Comparison of ENCODE assay signal across 23 cellular contexts in genomic region chr12:62679569-62679968, GRCh38.
"Had no signal": no experiment of that assay in that cellular context is flagged by ENCODE, and none has a peak within 500 bp of the region (broad histone marks: within the 10 kb centered on the region; RNA-seq: fewer than 3 reads in every experiment).

No MANE protein-coding gene starts in this region.

- H3K4me3 ChIP-seq: breast epithelium, dorsolateral prefrontal cortex, gastrocnemius medialis, left ventricle myocardium inferior, mucosa of descending colon, pancreas, smooth muscle cell, testis had no signal

- ATAC-seq: activated T-cell treated with anti-CD3 and anti-CD28 coated beads, Interleukin-2, amount 50 U/mL, for 72 hours; gastrocnemius medialis; mucosa of descending colon; pancreas; sciatic nerve; stimulated activated effector memory CD8-positive, alpha-beta T cell treated with anti-CD3 and anti-CD28 coated beads, Interleukin-12 subunit alpha, Interleukin-12 subunit beta, amount 100 ng/mL, for 72 hours had no signal

- FAIRE-seq: astrocyte, pancreas had no signal

- H3K27ac ChIP-seq: breast epithelium, epithelial cell of prostate, gastrocnemius medialis, left ventricle myocardium inferior, testis had no signal

- H3K36me3 ChIP-seq: breast epithelium, gastrocnemius medialis, pancreas had no signal

- H3K9me3 ChIP-seq: breast epithelium, gastrocnemius medialis, pancreas, testis had no signal

- H3K27me3 ChIP-seq: breast epithelium, dorsolateral prefrontal cortex, gastrocnemius medialis, pancreas, testis had no signal

- DNase-seq: activated CD4-positive, alpha-beta T cell treated with anti-CD3 and anti-CD28 coated beads for 1 hour; activated CD8-positive, alpha-beta memory T cell treated with anti-CD3 and anti-CD28 coated beads for 24 hours; activated CD8-positive, alpha-beta memory T cell treated with anti-CD3 and anti-CD28 coated beads, Interleukin-2, amount 50 U/mL, for 48 hours; activated effector memory CD4-positive, alpha-beta T cell treated with anti-CD3 and anti-CD28 coated beads, Interleukin-2, amount 50 U/mL, for 16 hours; activated naive CD4-positive, alpha-beta T cell treated with anti-CD3 and anti-CD28 coated beads, Interleukin-2, amount 50 U/mL, for 16 hours; activated T-cell treated with anti-CD3 and anti-CD28 coated beads, Interleukin-2, amount 50 U/mL, for 72 hours; dorsolateral prefrontal cortex; gastrocnemius medialis; head of caudate nucleus; left ventricle myocardium inferior; mucosa of descending colon; naive B cell; pancreas; stimulated activated CD4-positive, alpha-beta T cell treated with anti-CD3 and anti-CD28 coated beads, Interleukin-4, amount 100 ng/mL, for 24 hours; testis had no signal

- H3K36me3 Mint-ChIP-seq: memory B cell; naive B cell; stimulated activated effector memory CD8-positive, alpha-beta T cell treated with anti-CD3 and anti-CD28 coated beads, Interleukin-12 subunit alpha, Interleukin-12 subunit beta, amount 100 ng/mL, for 72 hours had no signal

- H3K27ac Mint-ChIP-seq: activated T-cell treated with anti-CD3 and anti-CD28 coated beads, Interleukin-2, amount 50 U/mL, for 72 hours; memory B cell; stimulated activated effector memory CD8-positive, alpha-beta T cell treated with anti-CD3 and anti-CD28 coated beads, Interleukin-12 subunit alpha, Interleukin-12 subunit beta, amount 100 ng/mL, for 72 hours; T-helper 1 cell treated with Interleukin-12 subunit alpha and Interleukin-12 subunit beta and Interleukin-4 antibody, amounts not matched to agents 30 μg/mL and 1 μg/mL, for 36 hours had no signal

- H3K4me3 Mint-ChIP-seq: activated T-cell treated with anti-CD3 and anti-CD28 coated beads, Interleukin-2, amount 50 U/mL, for 72 hours; memory B cell; stimulated activated effector memory CD8-positive, alpha-beta T cell treated with anti-CD3 and anti-CD28 coated beads, Interleukin-12 subunit alpha, Interleukin-12 subunit beta, amount 100 ng/mL, for 72 hours; T-helper 1 cell treated with Interleukin-12 subunit alpha and Interleukin-12 subunit beta and Interleukin-4 antibody, amounts not matched to agents 30 μg/mL and 1 μg/mL, for 36 hours had no signal

- H3K4me1 ChIP-seq: gastrocnemius medialis, pancreas had no signal

- H3K9me3 Mint-ChIP-seq: memory B cell; stimulated activated effector memory CD8-positive, alpha-beta T cell treated with anti-CD3 and anti-CD28 coated beads, Interleukin-12 subunit alpha, Interleukin-12 subunit beta, amount 100 ng/mL, for 72 hours had no signal

- H3K4me2 ChIP-seq: smooth muscle cell had no signal
